Comparison of ENCODE assay signal across 31 cellular contexts in genomic region chr9:97462914-97463313, GRCh38. TPM values are rescaled to one million over a fixed set of nuclear protein-coding genes. Genes with fewer than 3 reads are reported as not detected.
"Had no signal": no experiment of that assay in that cellular context is flagged by ENCODE, and none has a peak within 500 bp of the region (broad histone marks: within the 10 kb centered on the region; RNA-seq: fewer than 3 reads in every experiment).

No MANE protein-coding gene starts in this region.

- H3K27me3 Mint-ChIP-seq: naive thymus-derived CD8-positive, alpha-beta T cell; stimulated activated naive CD8-positive, alpha-beta T cell treated with anti-CD3 and anti-CD28 coated beads, Interleukin-15, Interleukin-2, amounts not matched to agents 100 ng/mL and 50 ng/mL, for 24 hours had no signal

- H3K4me3 ChIP-seq: left lung, lower lobe of right lung, pancreas, prostate gland, skin epidermis, suprapubic skin, thoracic aorta, tibial artery, upper lobe of right lung had no signal

- H3K27ac ChIP-seq: left lung, lower lobe of right lung, pancreas, prostate gland, skin epidermis, suprapubic skin, thoracic aorta, tibial artery, upper lobe of right lung had no signal

- H3K27me3 ChIP-seq: left lung, pancreas, suprapubic skin, tibial artery, upper lobe of right lung had no signal

- H3K9me3 Mint-ChIP-seq: immature natural killer cell; naive thymus-derived CD8-positive, alpha-beta T cell; nephron; neural crest cell; stimulated activated naive CD8-positive, alpha-beta T cell treated with anti-CD3 and anti-CD28 coated beads, Interleukin-15, Interleukin-2, amounts not matched to agents 100 ng/mL and 50 ng/mL, for 24 hours had no signal

- H3K27ac Mint-ChIP-seq: immature natural killer cell; naive thymus-derived CD8-positive, alpha-beta T cell; nephron; stimulated activated naive CD8-positive, alpha-beta T cell treated with anti-CD3 and anti-CD28 coated beads, Interleukin-15, Interleukin-2, amounts not matched to agents 100 ng/mL and 50 ng/mL, for 24 hours had no signal

- ATAC-seq: left colon; left lung; lower lobe of right lung; naive thymus-derived CD8-positive, alpha-beta T cell; pancreas; right cardiac atrium; sciatic nerve; upper lobe of right lung had no signal

- DNase-seq: hippocampal formation; immature natural killer cell; kidney; left colon; left lung; lower lobe of right lung; mammary epithelial cell; mesenchymal stem cell; naive thymus-derived CD8-positive, alpha-beta T cell; nucleus accumbens; pancreas; posterior cingulate gyrus; retina; stimulated activated CD4-positive, alpha-beta T cell treated with anti-CD3 and anti-CD28 coated beads, Interleukin-12 subunit alpha, Interleukin-12 subunit beta, amount 100 ng/mL, for 4 hours; stimulated activated CD4-positive, alpha-beta T cell treated with anti-CD3 and anti-CD28 coated beads, Interleukin-15, amount 100 ng/mL, for 24 hours; stimulated activated CD4-positive, alpha-beta T cell treated with anti-CD3 and anti-CD28 coated beads, Interleukin-2, amount 100 ng/mL, for 24 hours; stimulated activated CD4-positive, alpha-beta T cell treated with anti-CD3 and anti-CD28 coated beads, Interleukin-4, amount 100 ng/mL, for 1 hour; stimulated activated naive CD4-positive, alpha-beta T cell; tibial artery; trophoblast cell; upper lobe of right lung had no signal

- H3K9me3 ChIP-seq: left lung, lower lobe of right lung, pancreas, prostate gland, suprapubic skin, thoracic aorta, tibial artery, upper lobe of right lung had no signal

- H3K4me1 ChIP-seq: left lung, lower lobe of right lung, pancreas, prostate gland, suprapubic skin, upper lobe of right lung had no signal

- H3K4me3 Mint-ChIP-seq: immature natural killer cell; naive thymus-derived CD8-positive, alpha-beta T cell; nephron; neural crest cell; stimulated activated naive CD8-positive, alpha-beta T cell treated with anti-CD3 and anti-CD28 coated beads, Interleukin-15, Interleukin-2, amounts not matched to agents 100 ng/mL and 50 ng/mL, for 24 hours had no signal

- H3K36me3 ChIP-seq: prostate gland had no signal

- H3K4me1 Mint-ChIP-seq: immature natural killer cell, nephron, neural crest cell had no signal

RNA-seq across cellular contexts. Expression of gene TMOD1, which starts 38.6 kb away (rescaled TPM):
- total RNA-seq: osteoblast had no signal
